ENCODE assay signal across 1 cellular context in the genomic region with DNA sequence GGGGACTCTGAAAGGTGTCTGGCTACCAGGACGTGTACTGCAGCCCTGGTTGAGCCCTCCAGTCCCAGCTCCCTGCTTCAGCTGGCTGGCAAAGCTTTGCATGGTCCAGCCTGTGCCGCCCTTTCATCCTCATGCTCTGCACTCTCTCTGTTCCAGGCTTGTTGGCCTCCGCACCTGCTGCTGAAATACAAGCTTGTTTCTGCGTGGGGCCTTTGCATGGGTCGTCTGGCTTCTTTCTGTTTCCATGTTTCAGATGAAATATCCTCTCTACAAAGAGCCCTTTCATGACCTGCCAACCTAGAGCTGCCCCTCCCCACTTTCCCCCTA.
TF ChIP-seq lines count a peak whose summit lies in the region.

No MANE protein-coding gene starts in this region.

TF ChIP-seq in endothelial cell of umbilical vein, 7 proteins besides CTCF, POLR2A, EP300 and RAD21 (continued from another document):
- TF ChIP-seq MYC (IDR thresholded peaks at IDR 0.05; ENCODE audit: low read depth, low read length) (no peak), POLR2AphosphoS5 (IDR thresholded peaks at IDR 0.05; ENCODE audit: insufficient read depth, low read depth, low read length) (no peak), GATA2 (IDR thresholded peaks at IDR 0.05; ENCODE audit: insufficient read depth, insufficient read length, low read depth, low read length) (no peak), JUN (IDR thresholded peaks at IDR 0.05; ENCODE audit: borderline replicate concordance, insufficient read depth, insufficient read length, low read depth) (no peak), EZH2 (IDR thresholded peaks at IDR 0.05; ENCODE audit: borderline replicate concordance, low read depth, low read length, severe bottlenecking) (no peak)
- TF ChIP-seq, protein P1, sequence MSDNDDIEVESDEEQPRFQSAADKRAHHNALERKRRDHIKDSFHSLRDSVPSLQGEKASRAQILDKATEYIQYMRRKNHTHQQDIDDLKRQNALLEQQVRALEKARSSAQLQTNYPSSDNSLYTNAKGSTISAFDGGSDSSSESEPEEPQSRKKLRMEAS (IDR thresholded peaks at IDR 0.05; ENCODE audit: insufficient read depth, insufficient read length), result no peak
TF ChIP-seq in endothelial cell of umbilical vein: peak in this region for 0.
